Comparison of ENCODE assay signal across 1 cellular context in the genomic region with DNA sequence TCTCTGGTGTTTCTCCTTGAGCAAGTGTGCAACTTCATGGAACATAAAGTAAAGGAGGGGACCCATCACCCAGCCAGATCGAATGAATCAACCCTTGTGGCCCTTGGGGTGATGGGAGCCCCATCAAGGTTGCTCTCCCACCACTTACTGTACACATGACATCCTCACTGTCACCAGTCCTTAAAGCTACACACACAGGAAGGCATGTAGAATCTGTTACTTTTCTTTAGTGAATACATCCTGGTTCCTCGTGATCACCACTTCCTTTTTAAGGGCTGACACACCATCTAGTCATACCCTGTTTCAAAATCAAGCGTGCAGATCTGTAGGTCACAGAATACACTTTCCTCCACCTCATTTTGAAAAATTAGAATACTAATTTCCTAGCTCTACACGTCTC.
TF ChIP-seq lines count a peak whose summit lies in the region.

No MANE protein-coding gene starts in this region.

TF ChIP-seq in HepG2, 621 proteins besides CTCF, POLR2A, EP300 and RAD21 (continued from another document):
- TF ChIP-seq, protein P1, sequence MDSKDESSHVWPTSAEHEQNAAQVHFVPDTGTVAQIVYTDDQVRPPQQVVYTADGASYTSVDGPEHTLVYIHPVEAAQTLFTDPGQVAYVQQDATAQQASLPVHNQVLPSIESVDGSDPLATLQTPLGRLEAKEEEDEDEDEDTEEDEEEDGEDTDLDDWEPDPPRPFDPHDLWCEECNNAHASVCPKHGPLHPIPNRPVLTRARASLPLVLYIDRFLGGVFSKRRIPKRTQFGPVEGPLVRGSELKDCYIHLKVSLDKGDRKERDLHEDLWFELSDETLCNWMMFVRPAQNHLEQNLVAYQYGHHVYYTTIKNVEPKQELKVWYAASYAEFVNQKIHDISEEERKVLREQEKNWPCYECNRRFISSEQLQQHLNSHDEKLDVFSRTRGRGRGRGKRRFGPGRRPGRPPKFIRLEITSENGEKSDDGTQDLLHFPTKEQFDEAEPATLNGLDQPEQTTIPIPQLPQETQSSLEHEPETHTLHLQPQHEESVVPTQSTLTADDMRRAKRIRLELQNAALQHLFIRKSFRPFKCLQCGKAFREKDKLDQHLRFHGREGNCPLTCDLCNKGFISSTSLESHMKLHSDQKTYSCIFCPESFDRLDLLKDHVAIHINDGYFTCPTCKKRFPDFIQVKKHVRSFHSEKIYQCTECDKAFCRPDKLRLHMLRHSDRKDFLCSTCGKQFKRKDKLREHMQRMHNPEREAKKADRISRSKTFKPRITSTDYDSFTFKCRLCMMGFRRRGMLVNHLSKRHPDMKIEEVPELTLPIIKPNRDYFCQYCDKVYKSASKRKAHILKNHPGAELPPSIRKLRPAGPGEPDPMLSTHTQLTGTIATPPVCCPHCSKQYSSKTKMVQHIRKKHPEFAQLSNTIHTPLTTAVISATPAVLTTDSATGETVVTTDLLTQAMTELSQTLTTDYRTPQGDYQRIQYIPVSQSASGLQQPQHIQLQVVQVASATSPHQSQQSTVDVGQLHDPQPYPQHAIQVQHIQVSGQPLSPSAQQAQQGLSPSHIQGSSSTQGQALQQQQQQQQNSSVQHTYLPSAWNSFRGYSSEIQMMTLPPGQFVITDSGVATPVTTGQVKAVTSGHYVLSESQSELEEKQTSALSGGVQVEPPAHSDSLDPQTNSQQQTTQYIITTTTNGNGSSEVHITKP (CRISPR knock-in tag; IDR thresholded peaks at IDR 0.05; ENCODE audit: low read depth) = no peak
- no peak for TF ChIP-seq ZBTB25 (CRISPR knock-in tag; IDR thresholded peaks at IDR 0.05)
